ENCODE assay signal across 8 cellular contexts in the genomic region with DNA sequence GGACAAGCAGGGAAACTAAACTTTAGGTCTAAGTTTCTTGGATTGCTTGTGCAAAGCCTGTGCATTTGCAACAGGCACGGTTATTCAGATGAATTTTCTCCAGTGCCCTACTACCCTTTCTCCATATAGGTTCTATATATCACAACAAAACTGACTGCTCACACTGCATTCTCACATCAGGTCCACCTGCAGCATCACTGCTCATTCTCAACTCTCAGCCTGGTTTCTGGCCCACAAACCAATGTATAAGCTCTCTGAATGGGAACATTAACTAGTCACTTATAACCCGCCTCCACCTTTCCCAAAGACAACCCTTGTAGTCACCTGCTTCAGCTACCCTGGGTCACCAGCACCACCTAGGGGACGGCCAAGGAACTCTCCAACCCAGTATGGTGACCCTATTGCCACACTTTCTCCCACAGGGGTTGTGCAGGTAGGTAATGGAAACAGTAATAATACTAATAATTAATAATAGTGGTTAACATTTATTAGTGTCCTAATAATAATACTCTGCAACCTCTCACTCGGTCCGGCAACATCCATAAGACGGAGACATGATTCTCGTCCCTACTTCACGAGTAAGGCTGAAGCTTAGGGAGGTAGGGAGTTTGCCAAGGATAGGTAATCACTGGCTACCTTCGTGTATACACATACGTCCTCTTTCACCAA.
DNase-seq lines count a peak whose midpoint lies in the region; ATAC-seq, FAIRE-seq and TF ChIP-seq lines count a peak whose summit lies in the region.

No MANE protein-coding gene starts in this region.

- POLR2A ChIA-PET in naive thymus-derived CD8-positive, alpha-beta T cell (lab: Charles Lee) = interaction anchor here (1.3 kb wide), 1 partner anchor 11 kb away, joined by 3 read pairs; no protein-coding TSS in a partner anchor

- H3K4me3 ChIP-seq in LNCaP clone FGC (ENCODE audit: low read depth, low read length) (no peak overlapping the region), WERI-Rb-1 (ENCODE audit: low read depth, low read length) (no peak overlapping the region)

- peak overlapping the region in 5 of 10 donors; percentile 20 to 86 (median 63) for H3K27ac Mint-ChIP-seq in naive thymus-derived CD8-positive, alpha-beta T cell

- peaks cover 5 to 43% (median 9%) of the 10 kb centered on the region in 3 donors for H3K36me3 Mint-ChIP-seq in naive thymus-derived CD8-positive, alpha-beta T cell

- no peaks in the 10 kb centered on the region for H3K9me3 Mint-ChIP-seq in naive thymus-derived CD8-positive, alpha-beta T cell

- TF ChIP-seq CTCF in LNCaP clone FGC (IDR thresholded peaks at IDR 0.05; ENCODE audit: control insufficient read depth, extremely low read depth, insufficient read depth) (peak; percentile 79), WERI-Rb-1 (IDR thresholded peaks at IDR 0.05; ENCODE audit: low read depth, low read length) (peak; percentile 71)

- peaks cover 18 to 32% (median 26%) of the 10 kb centered on the region in 4 donors for H3K4me1 Mint-ChIP-seq in naive thymus-derived CD8-positive, alpha-beta T cell

- DNase-seq in COLO829 (ENCODE audit: low spot score) (peak; percentile 87), LNCaP clone FGC (ENCODE audit: low read depth) (peak; percentile 4), WERI-Rb-1 (peak; percentile 64), cerebellar cortex (ENCODE audit: low spot score) (peak; percentile 35), urothelium cell line (ENCODE audit: low spot score) (peak; percentile 43)
- DNase-seq in naive thymus-derived CD8-positive, alpha-beta T cell = peak in 9 of 10 donors; percentile 26 to 75 (median 48)

- no peaks in the 10 kb centered on the region for H3K27me3 Mint-ChIP-seq in naive thymus-derived CD8-positive, alpha-beta T cell

- no peaks in the 10 kb centered on the region for H3K9me3 ChIP-seq in WERI-Rb-1 (ENCODE audit: severe bottlenecking)

- no peak for FAIRE-seq in urothelium cell line (lab: Jason Lieb, UNC)

- no peaks in the 10 kb centered on the region for H3K27me3 ChIP-seq in WERI-Rb-1 (ENCODE audit: insufficient read depth, low read depth, severe bottlenecking)

- peaks cover 62% of the 10 kb centered on the region for H3K36me3 ChIP-seq in WERI-Rb-1

- H3K4me3 Mint-ChIP-seq in naive thymus-derived CD8-positive, alpha-beta T cell = no peak overlapping the region

- no peak overlapping the region for H3K27ac ChIP-seq in WERI-Rb-1

- ATAC-seq in GM19395 (IDR thresholded peaks at IDR 0.05; ENCODE audit: unreplicated experiment) = peak; percentile 82
- ATAC-seq in naive thymus-derived CD8-positive, alpha-beta T cell = peak; percentile 80 to 83
- ATAC-seq in HG02970 (IDR thresholded peaks at IDR 0.05; ENCODE audit: low FRiP score, unreplicated experiment) = no peak

Comparison
In these comparisons a context has a peak if more than half of its experiments do, and no peak if none do; other contexts are left out.
1. DNase-seq: peak in every context shown above with its lines; median percentile 87 in COLO829; 64 in WERI-Rb-1; 48 in naive thymus-derived CD8-positive, alpha-beta T cell; 43 in urothelium cell line; 35 in cerebellar cortex; 4 in LNCaP clone FGC.